In the genomic region with DNA sequence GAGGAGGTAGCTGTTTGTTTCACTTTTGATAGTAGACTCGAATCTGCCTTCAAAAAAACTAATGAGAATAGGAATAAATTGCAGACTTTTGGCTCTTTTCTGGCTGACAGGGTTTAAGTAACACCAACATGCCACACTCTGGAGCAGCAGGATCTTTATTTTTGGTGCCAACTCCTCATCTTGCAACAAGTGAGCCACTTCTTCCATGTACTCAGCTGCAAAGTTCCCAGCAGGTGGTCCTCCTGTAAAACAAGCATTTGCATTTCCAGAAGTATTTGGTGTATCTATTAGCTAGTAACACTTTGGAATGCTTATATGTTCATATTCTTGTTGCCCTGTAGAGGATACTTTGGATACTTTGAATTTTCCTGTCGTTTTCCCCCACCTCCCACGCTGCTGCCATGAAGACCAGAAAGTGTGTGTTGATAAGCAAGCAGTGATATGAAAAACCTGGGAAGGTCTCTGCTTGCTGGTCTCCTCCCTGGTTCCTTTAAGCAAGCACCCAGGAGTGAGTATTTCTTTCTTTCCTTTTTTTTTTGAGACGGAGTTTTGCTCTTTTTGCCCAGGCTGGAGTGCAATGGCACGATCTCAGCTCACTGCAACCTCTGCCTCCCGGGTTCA, we compare ENCODE assay signal across 1 cellular context.
TF ChIP-seq lines count a peak whose summit lies in the region.

No MANE protein-coding gene starts in this region.

TF ChIP-seq in GM23338, 12 proteins besides CTCF, POLR2A, EP300 and RAD21:
- TF ChIP-seq JUNB (IDR thresholded peaks at IDR 0.05; ENCODE audit: unreplicated experiment) (no peak), NANOG (IDR thresholded peaks at IDR 0.05; ENCODE audit: borderline replicate concordance) (no peak), STAT1 (IDR thresholded peaks at IDR 0.05; ENCODE audit: unreplicated experiment) (no peak), ZNF114 (CRISPR knock-in tag; IDR thresholded peaks at IDR 0.05) (no peak), EZH2phosphoT487 (IDR thresholded peaks at IDR 0.05; ENCODE audit: unreplicated experiment) (no peak), ZNF331 (CRISPR knock-in tag; IDR thresholded peaks at IDR 0.05; ENCODE audit: low read depth) (no peak), EZH2 (IDR thresholded peaks at IDR 0.05; ENCODE audit: low read depth, unreplicated experiment) (no peak), POLR2AphosphoS5 (IDR thresholded peaks at IDR 0.05; ENCODE audit: low read depth) (no peak)
- TF ChIP-seq, protein P1, sequence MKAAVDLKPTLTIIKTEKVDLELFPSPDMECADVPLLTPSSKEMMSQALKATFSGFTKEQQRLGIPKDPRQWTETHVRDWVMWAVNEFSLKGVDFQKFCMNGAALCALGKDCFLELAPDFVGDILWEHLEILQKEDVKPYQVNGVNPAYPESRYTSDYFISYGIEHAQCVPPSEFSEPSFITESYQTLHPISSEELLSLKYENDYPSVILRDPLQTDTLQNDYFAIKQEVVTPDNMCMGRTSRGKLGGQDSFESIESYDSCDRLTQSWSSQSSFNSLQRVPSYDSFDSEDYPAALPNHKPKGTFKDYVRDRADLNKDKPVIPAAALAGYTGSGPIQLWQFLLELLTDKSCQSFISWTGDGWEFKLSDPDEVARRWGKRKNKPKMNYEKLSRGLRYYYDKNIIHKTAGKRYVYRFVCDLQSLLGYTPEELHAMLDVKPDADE (IDR thresholded peaks at IDR 0.05), result no peak
- TF ChIP-seq, protein P2, sequence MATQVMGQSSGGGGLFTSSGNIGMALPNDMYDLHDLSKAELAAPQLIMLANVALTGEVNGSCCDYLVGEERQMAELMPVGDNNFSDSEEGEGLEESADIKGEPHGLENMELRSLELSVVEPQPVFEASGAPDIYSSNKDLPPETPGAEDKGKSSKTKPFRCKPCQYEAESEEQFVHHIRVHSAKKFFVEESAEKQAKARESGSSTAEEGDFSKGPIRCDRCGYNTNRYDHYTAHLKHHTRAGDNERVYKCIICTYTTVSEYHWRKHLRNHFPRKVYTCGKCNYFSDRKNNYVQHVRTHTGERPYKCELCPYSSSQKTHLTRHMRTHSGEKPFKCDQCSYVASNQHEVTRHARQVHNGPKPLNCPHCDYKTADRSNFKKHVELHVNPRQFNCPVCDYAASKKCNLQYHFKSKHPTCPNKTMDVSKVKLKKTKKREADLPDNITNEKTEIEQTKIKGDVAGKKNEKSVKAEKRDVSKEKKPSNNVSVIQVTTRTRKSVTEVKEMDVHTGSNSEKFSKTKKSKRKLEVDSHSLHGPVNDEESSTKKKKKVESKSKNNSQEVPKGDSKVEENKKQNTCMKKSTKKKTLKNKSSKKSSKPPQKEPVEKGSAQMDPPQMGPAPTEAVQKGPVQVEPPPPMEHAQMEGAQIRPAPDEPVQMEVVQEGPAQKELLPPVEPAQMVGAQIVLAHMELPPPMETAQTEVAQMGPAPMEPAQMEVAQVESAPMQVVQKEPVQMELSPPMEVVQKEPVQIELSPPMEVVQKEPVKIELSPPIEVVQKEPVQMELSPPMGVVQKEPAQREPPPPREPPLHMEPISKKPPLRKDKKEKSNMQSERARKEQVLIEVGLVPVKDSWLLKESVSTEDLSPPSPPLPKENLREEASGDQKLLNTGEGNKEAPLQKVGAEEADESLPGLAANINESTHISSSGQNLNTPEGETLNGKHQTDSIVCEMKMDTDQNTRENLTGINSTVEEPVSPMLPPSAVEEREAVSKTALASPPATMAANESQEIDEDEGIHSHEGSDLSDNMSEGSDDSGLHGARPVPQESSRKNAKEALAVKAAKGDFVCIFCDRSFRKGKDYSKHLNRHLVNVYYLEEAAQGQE (IDR thresholded peaks at IDR 0.05; ENCODE audit: unreplicated experiment), result no peak
